ENCODE assay signal across 1 cellular context in genomic region chr11:26993965-26994446, GRCh38.
TF ChIP-seq lines count a peak whose summit lies in the region.

TSS of gene FIBIN (plus strand) at chr11:26994112. CDS start at chr11:26994527, 415 bp downstream.

TF ChIP-seq in IMR-90, 13 proteins besides CTCF, POLR2A, EP300 and RAD21 (continued from another document):
- TF ChIP-seq ELK1 (IDR thresholded peaks at IDR 0.05; ENCODE audit: borderline replicate concordance, low read depth, low read length) (no peak), SMC3 (IDR thresholded peaks at IDR 0.05; ENCODE audit: low read depth, low read length) (no peak), CEBPB (IDR thresholded peaks at IDR 0.05; ENCODE audit: low read depth, low read length) (peak; percentile 43; the same call in 1 of the 2 replicates)
- TF ChIP-seq, protein P1, sequence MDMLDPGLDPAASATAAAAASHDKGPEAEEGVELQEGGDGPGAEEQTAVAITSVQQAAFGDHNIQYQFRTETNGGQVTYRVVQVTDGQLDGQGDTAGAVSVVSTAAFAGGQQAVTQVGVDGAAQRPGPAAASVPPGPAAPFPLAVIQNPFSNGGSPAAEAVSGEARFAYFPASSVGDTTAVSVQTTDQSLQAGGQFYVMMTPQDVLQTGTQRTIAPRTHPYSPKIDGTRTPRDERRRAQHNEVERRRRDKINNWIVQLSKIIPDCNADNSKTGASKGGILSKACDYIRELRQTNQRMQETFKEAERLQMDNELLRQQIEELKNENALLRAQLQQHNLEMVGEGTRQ (IDR thresholded peaks at IDR 0.05; ENCODE audit: low read depth, low read length) = no peak
TF ChIP-seq in IMR-90: peak in this region for 1.
